7 cellular contexts compared by ENCODE assay signal in genomic region chr19:20167020-20167644, GRCh38. TPM values are rescaled to one million over a fixed set of nuclear protein-coding genes. Genes with fewer than 3 reads are reported as not detected.
DNase-seq lines count a peak whose midpoint lies in the region; ATAC-seq and TF ChIP-seq lines count a peak whose summit lies in the region.

TSS of gene ZNF486 (plus strand) at chr19:20167214. CDS start at chr19:20167331, 117 bp downstream.

- peaks cover 16% of the 10 kb centered on the region for H3K9me3 ChIP-seq in RWPE2 (ENCODE audit: severe bottlenecking)

- H3K4me3 ChIP-seq in RWPE2 (ENCODE audit: severe bottlenecking): peak within 1 kb of the TSS; percentile 49

- H3K4me1 ChIP-seq in RWPE2 (ENCODE audit: insufficient read depth, poor library complexity, severe bottlenecking): no peaks in the 10 kb centered on the region

- H3K27me3 ChIP-seq in RWPE2 (ENCODE audit: insufficient read depth, poor library complexity, severe bottlenecking): no peaks in the 10 kb centered on the region

- H3K4me3 Mint-ChIP-seq in glutamatergic neuron (ENCODE audit: unreplicated experiment): peak within 1 kb of the TSS; percentile 98

- peaks cover 9% of the 10 kb centered on the region for H3K4me1 Mint-ChIP-seq in glutamatergic neuron (ENCODE audit: low read depth, unreplicated experiment)

- peaks cover 36% of the 10 kb centered on the region for H3K9me3 Mint-ChIP-seq in glutamatergic neuron (ENCODE audit: unreplicated experiment)

- H3K27ac ChIP-seq in RWPE2 (ENCODE audit: poor library complexity, severe bottlenecking) (peak within 1 kb of the TSS; percentile 73), substantia nigra (ENCODE audit: low read depth, low read length, poor library complexity, severe bottlenecking) (peak within 1 kb of the TSS; percentile 67)

- TF ChIP-seq CTCF in RWPE2 (IDR thresholded peaks at IDR 0.05; ENCODE audit: poor library complexity, severe bottlenecking) (no peak), glutamatergic neuron (IDR thresholded peaks at IDR 0.05; ENCODE audit: partially characterized antibody, unreplicated experiment) (no peak)

- H3K27me3 Mint-ChIP-seq in glutamatergic neuron (ENCODE audit: unreplicated experiment): peaks cover 14% of the 10 kb centered on the region

- DNase-seq in RWPE2 (ENCODE audit: low spot score): peak; percentile 82
- peak; percentile 92 for DNase-seq in activated naive CD4-positive, alpha-beta T cell treated with anti-CD3 and anti-CD28 coated beads, Interleukin-2, amount 50 U/mL, for 16 hours
- DNase-seq in glutamatergic neuron: peak; percentile 96
- DNase-seq in nucleus accumbens (lab: John Stamatoyannopoulos, UW): peak; percentile 65 to 98 (median 90)
- DNase-seq in substantia nigra (lab: John Stamatoyannopoulos, UW): peak; percentile 36 to 97 (median 91)

- peak within 1 kb of the TSS; percentile 100 for H3K27ac Mint-ChIP-seq in glutamatergic neuron (ENCODE audit: unreplicated experiment)

- H3K36me3 Mint-ChIP-seq in glutamatergic neuron (ENCODE audit: unreplicated experiment): peaks cover 27% of the 10 kb centered on the region

- 0 out of 2 replicates have a peak, but pooled peaks cover 5% of the 10 kb centered on the region for H3K36me3 ChIP-seq in RWPE2 (ENCODE audit: low read depth)

- ATAC-seq in GM18870 (IDR thresholded peaks at IDR 0.05; ENCODE audit: unreplicated experiment): peak; percentile 61
- ATAC-seq in HG03135 (IDR thresholded peaks at IDR 0.05; ENCODE audit: unreplicated experiment): peak; percentile 96
- peak; percentile 90 for ATAC-seq in RWPE2 (ENCODE audit: low read depth)

RNA-seq across cellular contexts. Expression of gene ZNF486, which starts in this region (rescaled TPM):
- 69.8 TPM for total RNA-seq in glutamatergic neuron (ENCODE audit: unreplicated experiment)

Comparison
In these comparisons a context has a peak if more than half of its experiments do, and no peak if none do; other contexts are left out.
1. Peak in every context shown above with its lines: DNase-seq, ATAC-seq, H3K4me3 ChIP-seq and H3K27ac ChIP-seq.